Comparison of ENCODE assay signal across 8 cellular contexts in genomic region chr11:11620966-11621880, GRCh38. TPM values are rescaled to one million over a fixed set of nuclear protein-coding genes. Genes with fewer than 3 reads are reported as not detected.
A peak's percentile ranks its signal among the peaks of the same experiment; 100 is the strongest.
DNase-seq lines count a peak whose midpoint lies in the region; ATAC-seq, FAIRE-seq and TF ChIP-seq lines count a peak whose summit lies in the region.

No MANE protein-coding gene starts in this region.

- TF ChIP-seq POLR2A in H1 (IDR thresholded peaks at IDR 0.05; ENCODE audit: control extremely low read depth in 1 of 2, low read depth in 2 of 2, low read length in 2 of 2) (no peak), transverse colon (IDR thresholded peaks at IDR 0.05) (no peak)

- H4K91ac ChIP-seq in H1 (replicated peaks; ENCODE audit: insufficient read length, low read length) = peak overlapping the region; percentile 82

- no peak overlapping the region for H3K14ac ChIP-seq in H1 (ENCODE audit: insufficient read length)

- TF ChIP-seq RAD21 in H1 (IDR thresholded peaks at IDR 0.05 in 1 of 2, conservative IDR thresholded peaks at IDR 0.05 in 1 of 2; ENCODE audit: low read depth in 2 of 2, low read length in 2 of 2) = no peak

- in situ Hi-C loops in transverse colon (cut with MboI; ENCODE audit: low pct_ligation_motif_present in 1 of 4, low pct_unique_long_range_greater_than_20kb in 1 of 4, low sequenced_read_pairs in 3 of 4) = no loop called here

- no peak overlapping the region for H2BK20ac ChIP-seq in H1 (ENCODE audit: low read length)

- H2BK15ac ChIP-seq in H1 (ENCODE audit: low read length) = no peak overlapping the region; the same call in 1 of the 2 replicates

- POLR2A ChIA-PET in A673 (lab: Charles Lee; ENCODE audit: low non-redundant PET) = interaction anchor here (0.6 kb wide), 1 partner anchor 811 kb away, joined by 6 read pairs; no protein-coding TSS in a partner anchor
- POLR2A ChIA-PET in H1 (lab: Charles Lee; ENCODE audit: partially characterized antibody) = interaction anchor here (1.4 kb wide), 1 partner anchor 9 kb away, joined by 4 read pairs; no protein-coding TSS in a partner anchor

- H3K4me3 ChIP-seq in A673 (ENCODE audit: low read depth, low read length, poor library complexity, severe bottlenecking) (peak overlapping the region; percentile 47), SK-N-MC (peak overlapping the region; percentile 60), H1 (ENCODE audit: extremely low read depth in 1 of 4, insufficient read depth in 2 of 4, low read depth in 3 of 4, low read length in 4 of 4) (peak overlapping the region; percentile 51 to 83 (median 76)), transverse colon (peak overlapping the region; percentile 19 to 64 (median 44))

- H3K4ac ChIP-seq in H1 (replicated peaks; ENCODE audit: insufficient read length, low read depth, low read length) = no peak overlapping the region

- H3K9ac ChIP-seq in SK-N-MC (ENCODE audit: insufficient read length) = no peak overlapping the region
- H3K9ac ChIP-seq in H1 (replicated peaks in 1 of 4; ENCODE audit: extremely low read depth in 1 of 4, low read depth in 3 of 4, low read length in 3 of 4) = peak overlapping the region in 1 of 4 experiments; percentile 16; a peak in 4 of 7 replicates

- peak overlapping the region; percentile 39; the same call in 1 of the 2 replicates for H3K18ac ChIP-seq in H1 (ENCODE audit: extremely low read depth, low read length)

- H3K27me3 ChIP-seq in A673 (replicated peaks; ENCODE audit: insufficient read depth, low read depth, low read length, poor library complexity) (peaks cover 29% of the 10 kb centered on the region), H1 (replicated peaks in 1 of 4; ENCODE audit: control insufficient read depth in 3 of 4, extremely low read depth in 1 of 4, insufficient read depth in 3 of 4, low read length in 3 of 4) (peaks cover 5 to 31% (median 24%) of the 10 kb centered on the region in 4 experiments), transverse colon (peaks cover 19% of the 10 kb centered on the region)

- H3K36me3 ChIP-seq in A673 (ENCODE audit: insufficient read depth, low read length, poor library complexity, severe bottlenecking) = no peaks in the 10 kb centered on the region
- no peaks in the 10 kb centered on the region for H3K36me3 ChIP-seq in SK-N-MC (ENCODE audit: insufficient read depth, low read length)
- no peaks in the 10 kb centered on the region for H3K36me3 ChIP-seq in H1 (ENCODE audit: control insufficient read depth in 2 of 4, insufficient read depth in 4 of 4, low read length in 3 of 4)
- H3K36me3 ChIP-seq in transverse colon = no peaks in the 10 kb centered on the region

- H3K27ac ChIP-seq in A673 (ENCODE audit: low read depth, low read length, poor library complexity, severe bottlenecking) (no peak overlapping the region), SK-N-MC (no peak overlapping the region), H1 (ENCODE audit: low read depth, low read length) (no peak overlapping the region), transverse colon (peak overlapping the region; percentile 73 to 82 (median 76))

- no TSS peak for BruUV-seq in A673 (replicated peaks; lab: Mats Ljungman, UMichigan)

- H3K4me1 ChIP-seq in A673 (ENCODE audit: insufficient read depth, low read length, poor library complexity, severe bottlenecking) (peaks cover 6% of the 10 kb centered on the region), H1 (replicated peaks in 1 of 4; ENCODE audit: control insufficient read depth in 3 of 4, insufficient read depth in 4 of 4, low read length in 3 of 4) (peaks cover 6 to 14% (median 8%) of the 10 kb centered on the region in 4 experiments; a peak in 6 of 7 replicates), transverse colon (peaks cover 0 to 25% (median 18%) of the 10 kb centered on the region in 4 donors)

- peak overlapping the region; percentile 44; the same call in 1 of the 2 replicates for H2BK12ac ChIP-seq in H1 (ENCODE audit: low read depth, low read length)

- H3K79me2 ChIP-seq in H1 (ENCODE audit: control insufficient read depth in 1 of 2, insufficient read depth in 2 of 2, low read length in 2 of 2) = 0 out of 4 replicates have a peak, but pooled peaks cover 0 to 3% of the 10 kb centered on the region in 2 experiments

- peaks cover 16% of the 10 kb centered on the region for H3K23me2 ChIP-seq in H1 (ENCODE audit: low read depth, low read length)

- peak; percentile 17 for DNase-seq in A673 (ENCODE audit: low spot score)
- DNase-seq in SK-N-MC (ENCODE audit: low read depth, low spot score) = no peak
- no peak for DNase-seq in H1 (ENCODE audit: low read depth in 1 of 2, low spot score in 2 of 2)
- peak; percentile 29 for DNase-seq in mucosa of gallbladder (ENCODE audit: low spot score)
- peak; percentile 31 for DNase-seq in transverse colon
- DNase-seq in glomerular visceral epithelial cell (ENCODE audit: extremely low spot score) = no peak

- peak; percentile 37 for ATAC-seq in HG02943 (IDR thresholded peaks at IDR 0.05; ENCODE audit: low read depth, unreplicated experiment)

- peak overlapping the region; percentile 28; the same call in 1 of the 2 replicates for H4K8ac ChIP-seq in H1 (ENCODE audit: extremely low read depth, insufficient read depth, low read length)

- peak overlapping the region; percentile 55; the same call in 1 of the 2 replicates for H2AFZ ChIP-seq in H1 (ENCODE audit: low read length)

- H3K9me3 ChIP-seq in A673 (ENCODE audit: low read depth, low read length, poor library complexity, severe bottlenecking) (no peaks in the 10 kb centered on the region), SK-N-MC (ENCODE audit: low read depth, low read length) (no peaks in the 10 kb centered on the region), H1 (ENCODE audit: insufficient read depth in 2 of 2, low read depth in 1 of 2, low read length in 1 of 2) (no peaks in the 10 kb centered on the region), transverse colon (no peaks in the 10 kb centered on the region)

- no peak overlapping the region for H2BK5ac ChIP-seq in H1 (ENCODE audit: low read depth, low read length)

- H4K20me1 ChIP-seq in H1 (replicated peaks in 1 of 2; ENCODE audit: control insufficient read depth in 1 of 2, insufficient read depth in 2 of 2, low read length in 2 of 2) = peaks cover 0 to 8% of the 10 kb centered on the region in 2 experiments

- no peaks in the 10 kb centered on the region for H3K79me1 ChIP-seq in H1 (ENCODE audit: low read depth, low read length)

- H3K23ac ChIP-seq in H1 (ENCODE audit: insufficient read length) = no peak overlapping the region

- H4K5ac ChIP-seq in H1 (ENCODE audit: insufficient read length, low read depth, low read length) = no peak overlapping the region

- H3K4me2 ChIP-seq in H1 (ENCODE audit: insufficient read depth in 1 of 2, low read depth in 2 of 2, low read length in 2 of 2) = peak overlapping the region; percentile 95 to 100

- 4% methylated on average over 69 of the region's 73 CpGs; no CpG with 5 or more reads in 1 of the 2 experiments for WGBS in H1 (ENCODE audit: extremely low coverage in 1 of 2, insufficient coverage in 1 of 2, insufficient read length in 1 of 2, insufficient replicate concordance in 2 of 2, low coverage in 1 of 2, low lambda C conversion rate in 2 of 2, missing lambda C conversion rate in 1 of 2), 2 experiments
- 0% methylated on average over 43 of the region's 73 CpGs; no CpG with 5 or more reads in 1 of the 2 donors for WGBS in transverse colon (ENCODE audit: low coverage in 1 of 2), 2 donors

- TF ChIP-seq EP300 in H1 (IDR thresholded peaks at IDR 0.05; ENCODE audit: borderline replicate concordance in 1 of 2, low read depth in 2 of 2, low read length in 2 of 2) (no peak), transverse colon (IDR thresholded peaks at IDR 0.05; ENCODE audit: low read depth) (no peak)

- CTCF ChIA-PET in A673 (lab: Charles Lee) (no interaction called here), H1 (lab: Charles Lee; ENCODE audit: partially characterized antibody) (interaction anchor here (0.6 to 5.4 kb wide), 17 partner anchors 8 to 249 kb away, joined by 3 to 40 read pairs (median 4); no protein-coding TSS in a partner anchor)

- FAIRE-seq in H1 (lab: Jason Lieb, UNC) = no peak

- TF ChIP-seq CTCF in A673 (conservative IDR thresholded peaks at IDR 0.05; ENCODE audit: low read depth, low read length) = no peak
- TF ChIP-seq CTCF in GM12873 (IDR thresholded peaks at IDR 0.05; ENCODE audit: insufficient read depth, low read depth, low read length, missing control alignments) = peak; percentile 33
- TF ChIP-seq CTCF in H1 (IDR thresholded peaks at IDR 0.05; ENCODE audit: control extremely low read depth in 1 of 3, insufficient read depth in 1 of 3, low read depth in 1 of 3, low read length in 3 of 3) = peak in 1 of 3 experiments; percentile 14; a peak in 1 of 4 replicates
- peak in 1 of 5 experiments; percentile 5 for TF ChIP-seq CTCF in transverse colon (IDR thresholded peaks at IDR 0.05)

- H2AK5ac ChIP-seq in H1 (ENCODE audit: low read depth, low read length) = no peak overlapping the region

- H2BK120ac ChIP-seq in H1 (replicated peaks; ENCODE audit: low read depth, low read length) = no peak overlapping the region

- no peak overlapping the region for H3K56ac ChIP-seq in H1 (replicated peaks; ENCODE audit: insufficient read length, low read depth, low read length)

- intact Hi-C loops in A673 (cut with micrococcal nuclease; ENCODE audit: unreplicated experiment) = no loop called here
- intact Hi-C loops in transverse colon (cut with DNase I; ENCODE audit: low total_unique reads) = loop anchor here (10.0 kb wide), 1 partner anchor 164 kb away; no protein-coding TSS in a partner anchor

TF ChIP-seq in H1, 55 proteins besides CTCF, POLR2A, EP300 and RAD21 (continues in another document):
- TF ChIP-seq EGR1 (IDR thresholded peaks at IDR 0.05; ENCODE audit: borderline replicate concordance, low read depth, low read length) (no peak), CTBP2 (IDR thresholded peaks at IDR 0.05; ENCODE audit: borderline replicate concordance, insufficient read depth, insufficient read length, low read length) (peak; percentile 21), JUN (IDR thresholded peaks at IDR 0.05; ENCODE audit: low read depth, low read length) (no peak), RNF2 (IDR thresholded peaks at IDR 0.05; ENCODE audit: borderline replicate concordance, low read depth, low read length, missing control alignments, poor library complexity, severe bottlenecking) (peak; percentile 28)

RNA-seq across cellular contexts. Expression of gene GALNT18, which starts 0.6 kb away (rescaled TPM):
- 0.37 and 0.44 TPM in 2 replicates for total RNA-seq in A673 (2021)
- 5.7 and 6.0 TPM in 2 replicates for total RNA-seq in H1 (2021; fragmentation: NEBNext Ultra II Directional; extraction: Animal tissue kit (Norgen Biotek cat#: 25700))
- polyA plus RNA-seq in H1 (2011; rRNA removed) = 9.4 and 10.4 TPM in 2 replicates
- polyA plus RNA-seq in H1 (2011; cell fraction: cytosol; rRNA removed) = 9.8 TPM
- polyA plus RNA-seq in H1 (2011; cell fraction: nucleus; rRNA removed) = 10.8 TPM
- polyA plus RNA-seq in H1 (2012, experiment 1 of 2) = 4.8 to 8.5 TPM (median 7.5 TPM) in 4 replicates
- polyA plus RNA-seq in H1 (2012, experiment 2 of 2) = 5.6 TPM
- polyA plus RNA-seq in H1 (2013, experiment 1 of 2) = 5.2 TPM
- polyA plus RNA-seq in H1 (2013, experiment 2 of 2) = 5.5 TPM
- 8.5 and 10.6 TPM in 2 replicates for polyA minus RNA-seq in H1 (2011; rRNA and poly(A)+ RNA removed)
- polyA minus RNA-seq in H1 (2011; cell fraction: cytosol; rRNA and poly(A)+ RNA removed) = 4.2 TPM
- 15.8 TPM for polyA minus RNA-seq in H1 (2011; cell fraction: nucleus; rRNA and poly(A)+ RNA removed)
- total RNA-seq in mucosa of gallbladder = 20.0 TPM
- 10 to 100 TPM in 1 of 4 donors, 1 to 10 TPM in 3; 5.6 to 22.1 (median 8.4) TPM for total RNA-seq in transverse colon

Comparison
In these comparisons a context has a peak if more than half of its experiments do, and no peak if none do; other contexts are left out.
1. DNase-seq: peak in A673 (single experiment), mucosa of gallbladder (single experiment) and transverse colon (single experiment); none in SK-N-MC (single experiment), H1 (0 of 2) and glomerular visceral epithelial cell (single experiment).
2. H3K27ac ChIP-seq: peak in transverse colon (4 of 4); none in A673 (single experiment), SK-N-MC (single experiment) and H1 (single experiment).
3. Peak in every context shown above with its lines, with median percentiles within 50 percentile points of each other: H3K4me3 ChIP-seq.